Comparison of ENCODE assay signal across 24 cellular contexts in the genomic region with DNA sequence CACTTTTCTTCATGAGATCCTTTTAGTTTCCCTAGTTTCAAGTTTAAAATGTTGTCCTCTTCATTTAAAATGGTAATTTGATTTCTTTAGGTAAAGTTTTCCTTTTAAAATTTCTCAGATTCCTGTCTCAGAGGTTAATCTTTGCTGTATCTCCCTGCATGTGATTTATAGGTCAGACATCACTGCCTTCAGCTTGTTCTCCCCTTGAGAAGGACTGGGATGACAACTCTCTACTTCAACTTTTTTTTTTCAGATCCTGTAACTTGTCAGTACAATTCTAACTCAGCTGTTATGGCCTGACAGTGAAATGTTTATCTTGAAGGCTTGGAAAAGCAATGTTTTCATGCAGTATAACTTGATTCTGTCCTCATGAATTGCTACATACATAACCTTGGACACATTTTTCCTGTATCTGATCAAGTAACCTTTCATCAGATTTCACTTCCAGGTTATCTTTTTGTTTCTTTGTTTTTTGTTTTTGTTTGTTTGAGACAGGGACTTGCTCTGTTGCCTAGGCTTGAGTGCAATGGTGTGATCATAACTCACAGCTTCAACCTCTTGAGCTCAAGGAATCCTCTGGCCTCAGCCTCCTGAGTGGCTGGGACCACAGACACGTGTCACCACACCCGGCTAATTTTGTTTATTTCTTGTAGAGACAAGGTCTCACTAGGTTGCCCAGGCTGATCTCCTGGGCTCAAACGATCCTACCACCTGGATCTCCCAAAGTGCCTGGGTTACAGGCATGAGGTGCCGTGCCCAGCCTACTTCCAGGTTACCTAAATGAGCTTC.
"Had no signal": no experiment of that assay in that cellular context is flagged by ENCODE, and none has a peak within 500 bp of the region (broad histone marks: within the 10 kb centered on the region; RNA-seq: fewer than 3 reads in every experiment).

No MANE protein-coding gene starts in this region.

- H3K4me2 ChIP-seq: neural progenitor cell, smooth muscle cell had no signal

- H3K4me1 Mint-ChIP-seq: stimulated activated effector memory CD8-positive, alpha-beta T cell treated with anti-CD3 and anti-CD28 coated beads, Interleukin-12 subunit alpha, Interleukin-12 subunit beta, amount 100 ng/mL, for 72 hours had no signal

- FAIRE-seq: endothelial cell of umbilical vein had no signal

- H3K27me3 ChIP-seq: colonic mucosa, foreskin keratinocyte, neural progenitor cell, ovary, suprapubic skin, tibial artery had no signal

- DNase-seq: colonic mucosa; dermis blood vessel endothelial cell; endodermal cell; erythroblast; foreskin keratinocyte; kidney; left cardiac atrium; left ventricle myocardium superior; mesenchymal stem cell; naive thymus-derived CD4-positive, alpha-beta T cell; nucleus accumbens; ovary; right cardiac atrium; stimulated activated CD4-positive, alpha-beta T cell treated with anti-CD3 and anti-CD28 coated beads, Interleukin-4, amount 100 ng/mL, for 1 hour; stimulated activated CD8-positive, alpha-beta memory T cell treated with anti-CD3 and anti-CD28 coated beads, Interleukin-4, amount 100 ng/mL, for 48 hours; stimulated activated naive CD8-positive, alpha-beta T cell treated with anti-CD3 and anti-CD28 coated beads, Interleukin-15, Interleukin-2, amounts not matched to agents 100 U/mL and 50 U/mL, for 24 hours; tibial artery had no signal

- H3K4me3 Mint-ChIP-seq: endodermal cell; naive thymus-derived CD4-positive, alpha-beta T cell; neural progenitor cell; stimulated activated effector memory CD8-positive, alpha-beta T cell treated with anti-CD3 and anti-CD28 coated beads, Interleukin-12 subunit alpha, Interleukin-12 subunit beta, amount 100 ng/mL, for 72 hours had no signal

- H3K27ac Mint-ChIP-seq: endodermal cell; naive thymus-derived CD4-positive, alpha-beta T cell; neural progenitor cell; progenitor cell of endocrine pancreas; stimulated activated effector memory CD8-positive, alpha-beta T cell treated with anti-CD3 and anti-CD28 coated beads, Interleukin-12 subunit alpha, Interleukin-12 subunit beta, amount 100 ng/mL, for 72 hours had no signal

- H3K4me3 ChIP-seq: colonic mucosa, lung, neural progenitor cell, ovary, smooth muscle cell, suprapubic skin, tibial artery had no signal

- H3K36me3 ChIP-seq: colonic mucosa, neural progenitor cell, ovary had no signal

- H3K27me3 Mint-ChIP-seq: progenitor cell of endocrine pancreas had no signal

- H3K4me1 ChIP-seq: colonic mucosa, foreskin keratinocyte, neural progenitor cell, suprapubic skin, tibial artery had no signal

- H2AFZ ChIP-seq: neural progenitor cell had no signal

- ATAC-seq: foreskin keratinocyte; left cardiac atrium; left ventricle myocardium superior; naive thymus-derived CD4-positive, alpha-beta T cell; right cardiac atrium; stimulated activated effector memory CD8-positive, alpha-beta T cell treated with anti-CD3 and anti-CD28 coated beads, Interleukin-12 subunit alpha, Interleukin-12 subunit beta, amount 100 ng/mL, for 72 hours; stimulated activated naive CD8-positive, alpha-beta T cell treated with anti-CD3 and anti-CD28 coated beads, Interleukin-15, Interleukin-2, amounts not matched to agents 100 U/mL and 50 U/mL, for 24 hours had no signal

- H3K36me3 Mint-ChIP-seq: naive thymus-derived CD4-positive, alpha-beta T cell; neural progenitor cell; stimulated activated effector memory CD8-positive, alpha-beta T cell treated with anti-CD3 and anti-CD28 coated beads, Interleukin-12 subunit alpha, Interleukin-12 subunit beta, amount 100 ng/mL, for 72 hours had no signal

- H3K9me3 ChIP-seq: colonic mucosa, ovary, suprapubic skin, tibial artery had no signal

- H3K9me3 Mint-ChIP-seq: neural progenitor cell had no signal

- H3K9ac ChIP-seq: neural progenitor cell had no signal

- H3K27ac ChIP-seq: colonic mucosa, foreskin keratinocyte, neural progenitor cell, suprapubic skin, tibial artery had no signal
